16 cellular contexts compared by ENCODE assay signal in the genomic region with DNA sequence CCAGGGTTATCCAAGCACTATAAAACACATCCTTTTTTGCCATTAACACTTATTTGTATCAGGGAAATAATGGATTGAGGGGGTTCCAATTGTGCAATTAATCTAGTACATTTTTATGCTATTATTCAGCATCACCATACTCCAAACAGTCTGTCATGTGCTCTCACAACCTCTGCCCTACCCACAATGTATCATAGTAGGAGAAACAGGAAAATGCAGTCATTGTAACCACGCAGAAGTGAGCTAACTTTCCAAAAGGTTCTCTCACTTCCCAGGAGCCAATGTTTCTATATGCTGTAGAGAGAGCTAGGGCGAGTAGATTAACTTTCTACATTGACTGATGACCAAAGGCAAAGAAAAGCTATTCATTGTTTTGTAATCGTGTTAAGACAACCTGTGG. TPM values are rescaled to one million over a fixed set of nuclear protein-coding genes. Genes with fewer than 3 reads are reported as not detected.
A peak's percentile ranks its signal among the peaks of the same experiment; 100 is the strongest.
DNase-seq lines count a peak whose midpoint lies in the region; TF ChIP-seq lines count a peak whose summit lies in the region.
"Had no signal": no experiment of that assay in that cellular context is flagged by ENCODE, and none has a peak within 500 bp of the region (broad histone marks: within the 10 kb centered on the region; RNA-seq: fewer than 3 reads in every experiment).

No MANE protein-coding gene starts in this region.

- no peaks in the 10 kb centered on the region for H3K79me2 ChIP-seq in neural progenitor cell (ENCODE audit: low read depth)

- H3K36me3 Mint-ChIP-seq in neural progenitor cell: peaks cover 2% of the 10 kb centered on the region
- H3K36me3 Mint-ChIP-seq: activated CD8-positive, alpha-beta memory T cell treated with anti-CD3 and anti-CD28 coated beads, Interleukin-2, amount 10 ng/mL, durations not matched to agents 7 days and 5 days; activated naive CD8-positive, alpha-beta T cell treated with anti-CD3 and anti-CD28 coated beads for 36 hours; CD4-positive, CD25-positive, alpha-beta regulatory T cell; naive B cell had no signal

- no peaks in the 10 kb centered on the region for H3K9me3 Mint-ChIP-seq in neural progenitor cell
- H3K9me3 Mint-ChIP-seq: activated naive CD8-positive, alpha-beta T cell treated with anti-CD3 and anti-CD28 coated beads for 36 hours; CD4-positive, CD25-positive, alpha-beta regulatory T cell; endodermal cell; naive B cell had no signal

- no peaks in the 10 kb centered on the region for H3K27me3 Mint-ChIP-seq in neural progenitor cell (ENCODE audit: insufficient read depth, low read depth)
- H3K27me3 Mint-ChIP-seq: activated naive CD8-positive, alpha-beta T cell treated with anti-CD3 and anti-CD28 coated beads for 36 hours; CD4-positive, CD25-positive, alpha-beta regulatory T cell; naive B cell had no signal

- WGBS in adipose tissue, 3 donors: 28 to 49% (median 46%) methylated on average over 3 of the region's 3 CpGs

- H3K4me3 ChIP-seq in fibroblast of the aortic adventitia (ENCODE audit: low read depth, low read length) (no peak overlapping the region), skeletal muscle cell (ENCODE audit: low read depth, low read length) (no peak overlapping the region), neural progenitor cell (no peak overlapping the region)
- H3K4me3 ChIP-seq: uterus had no signal

- no peaks in the 10 kb centered on the region for H4K20me1 ChIP-seq in neural progenitor cell (ENCODE audit: low read depth)

- H3K4me1 Mint-ChIP-seq in neural progenitor cell: no peaks in the 10 kb centered on the region

- H3K4me3 Mint-ChIP-seq in neural progenitor cell: no peak overlapping the region
- H3K4me3 Mint-ChIP-seq: activated CD8-positive, alpha-beta memory T cell treated with anti-CD3 and anti-CD28 coated beads, Interleukin-2, amount 10 ng/mL, durations not matched to agents 7 days and 5 days; activated naive CD8-positive, alpha-beta T cell treated with anti-CD3 and anti-CD28 coated beads for 36 hours; CD4-positive, CD25-positive, alpha-beta regulatory T cell; endodermal cell; naive B cell had no signal

- H3K27ac Mint-ChIP-seq in neural progenitor cell: no peak overlapping the region
- H3K27ac Mint-ChIP-seq: activated CD8-positive, alpha-beta memory T cell treated with anti-CD3 and anti-CD28 coated beads, Interleukin-2, amount 10 ng/mL, durations not matched to agents 7 days and 5 days; activated naive CD8-positive, alpha-beta T cell treated with anti-CD3 and anti-CD28 coated beads for 36 hours; CD4-positive, CD25-positive, alpha-beta regulatory T cell; endodermal cell had no signal

- no peaks in the 10 kb centered on the region for H3F3A ChIP-seq in neural progenitor cell (ENCODE audit: low read depth)

- H3K4me1 ChIP-seq in neural progenitor cell: peaks cover 3% of the 10 kb centered on the region

- no peak for TF ChIP-seq CTCF in fibroblast of the aortic adventitia (IDR thresholded peaks at IDR 0.05; ENCODE audit: insufficient read depth, low read length)
- TF ChIP-seq CTCF in neural progenitor cell (IDR thresholded peaks at IDR 0.05): no peak

- H3K27ac ChIP-seq in adipose tissue (ENCODE audit: low read depth, low read length): peak overlapping the region; percentile 11
- no peak overlapping the region for H3K27ac ChIP-seq in neural progenitor cell

- no peak overlapping the region for H3K9ac ChIP-seq in neural progenitor cell

- H2AFZ ChIP-seq in neural progenitor cell (replicated peaks): no peak overlapping the region

- no peaks in the 10 kb centered on the region for H3K27me3 ChIP-seq in neural progenitor cell
- H3K27me3 ChIP-seq: uterus had no signal

- H3K4me2 ChIP-seq in neural progenitor cell: no peak overlapping the region

- DNase-seq in ELR (ENCODE audit: low read depth): peak; percentile 91
- peak; percentile 82 for DNase-seq in fibroblast of the aortic adventitia (ENCODE audit: low read depth)
- DNase-seq in skeletal muscle cell (ENCODE audit: low read depth): peak; percentile 76
- DNase-seq in NCI-H82 (lab: John Stamatoyannopoulos, UW): no peak
- DNase-seq in activated effector memory CD4-positive, alpha-beta T cell treated with anti-CD3 and anti-CD28 coated beads, Interleukin-2, amount 50 U/mL, for 16 hours: no peak
- DNase-seq in neural progenitor cell (ENCODE audit: low spot score): no peak
- DNase-seq in DMS 273 treated with DMSO at 0.1 percent for 48 hours (lab: John Stamatoyannopoulos, UW): no peak
- DNase-seq: activated CD8-positive, alpha-beta memory T cell treated with anti-CD3 and anti-CD28 coated beads, Interleukin-2, amount 10 ng/mL, durations not matched to agents 7 days and 5 days; activated naive CD8-positive, alpha-beta T cell treated with anti-CD3 and anti-CD28 coated beads for 36 hours; CD4-positive, CD25-positive, alpha-beta regulatory T cell; endodermal cell; naive B cell; T-helper 9 cell; uterus had no signal

- no peaks in the 10 kb centered on the region for H3K9me3 ChIP-seq in neural progenitor cell (ENCODE audit: low read depth)
- H3K9me3 ChIP-seq: uterus had no signal

- H3K36me3 ChIP-seq in neural progenitor cell: no peaks in the 10 kb centered on the region
- H3K36me3 ChIP-seq: uterus had no signal

RNA-seq across cellular contexts. Expression of a gene that starts 29.8 kb away (rescaled TPM):
- polyA plus RNA-seq in adipose tissue: 10 to 100 TPM; 10.8 to 74.2 (median 37.4) TPM
- total RNA-seq in fibroblast of the aortic adventitia (ENCODE audit: low replicate concordance) (217 and 1,070 TPM in 2 replicates), neural progenitor cell (ENCODE audit: low replicate concordance) (9.9 and 10.3 TPM in 2 replicates)
- total RNA-seq: activated CD8-positive, alpha-beta memory T cell treated with anti-CD3 and anti-CD28 coated beads, Interleukin-2, amount 10 ng/mL, durations not matched to agents 7 days and 5 days had no signal
- polyA plus RNA-seq: CD4-positive, CD25-positive, alpha-beta regulatory T cell had no signal

RNA-seq across cellular contexts. Expression of a gene that starts 30.7 kb away (rescaled TPM):
- polyA plus RNA-seq in adipose tissue: not detected
- total RNA-seq in fibroblast of the aortic adventitia (ENCODE audit: low replicate concordance) (not detected in 2 replicates), neural progenitor cell (ENCODE audit: low replicate concordance) (not detected in 2 replicates)
- total RNA-seq: activated CD8-positive, alpha-beta memory T cell treated with anti-CD3 and anti-CD28 coated beads, Interleukin-2, amount 10 ng/mL, durations not matched to agents 7 days and 5 days; activated naive CD8-positive, alpha-beta T cell treated with anti-CD3 and anti-CD28 coated beads for 36 hours; CD4-positive, CD25-positive, alpha-beta regulatory T cell; endodermal cell; H1; uterus had no signal
- polyA plus RNA-seq: CD4-positive, CD25-positive, alpha-beta regulatory T cell; H1 had no signal

Comparison
In these comparisons a context has a peak if more than half of its experiments do, and no peak if none do; other contexts are left out.
1. DNase-seq: peak in ELR (single experiment), fibroblast of the aortic adventitia (single experiment) and skeletal muscle cell (single experiment); none in NCI-H82 (single experiment), activated effector memory CD4-positive, alpha-beta T cell treated with anti-CD3 and anti-CD28 coated beads, Interleukin-2, amount 50 U/mL, for 16 hours (single experiment), neural progenitor cell (single experiment) and DMS 273 treated with DMSO at 0.1 percent for 48 hours (single experiment).
2. RNA of a gene that starts 29.8 kb away (total RNA-seq): 217 to 1,070 TPM in fibroblast of the aortic adventitia; 9.9 to 10.3 TPM in neural progenitor cell; every median in the first group is over 10 times any median in the second.